8 cellular contexts compared by ENCODE assay signal in genomic region chr5:132419517-132420468, GRCh38. TPM values are rescaled to one million over a fixed set of nuclear protein-coding genes. Genes with fewer than 3 reads are reported as not detected.
DNase-seq lines count a peak whose midpoint lies in the region; ATAC-seq and TF ChIP-seq lines count a peak whose summit lies in the region.

No MANE protein-coding gene starts in this region.

- no peaks in the 10 kb centered on the region for H3K9me3 Mint-ChIP-seq in T-cell

- TF ChIP-seq CTCF in AG04450 (IDR thresholded peaks at IDR 0.05; ENCODE audit: low read depth, low read length): peak; percentile 88
- TF ChIP-seq CTCF in ascending aorta (IDR thresholded peaks at IDR 0.05): peak; percentile 80 to 82 (median 80)

- H3K4me1 ChIP-seq in ascending aorta (peaks cover 19 to 68% of the 10 kb centered on the region in 2 donors), rectal smooth muscle tissue (ENCODE audit: control insufficient read depth, insufficient read depth, low read length) (peaks cover 51% of the 10 kb centered on the region)

- peaks cover 39% of the 10 kb centered on the region for H3K36me3 Mint-ChIP-seq in T-cell

- peak; percentile 55 for DNase-seq in AG04450 (ENCODE audit: low read depth, low spot score)
- peak; percentile 36 for DNase-seq in NCI-H1105 (lab: John Stamatoyannopoulos, UW)
- peak in 30 of 34 experiments; percentile 27 to 63 (median 47) for DNase-seq in T-cell
- DNase-seq in ascending aorta (ENCODE audit: low spot score in 2 of 2): peak in 1 of 2 donors; percentile 78
- peak; percentile 76 for DNase-seq in left ventricle myocardium superior

- H3K27me3 ChIP-seq in AG04450 (ENCODE audit: control insufficient read depth, insufficient read depth, low read length) (no peaks in the 10 kb centered on the region), ascending aorta (no peaks in the 10 kb centered on the region), rectal smooth muscle tissue (ENCODE audit: control insufficient read depth, insufficient read depth, low read length) (no peaks in the 10 kb centered on the region)

- H3K9me3 ChIP-seq in AG04450 (ENCODE audit: control insufficient read depth, insufficient read depth, low read length) (no peaks in the 10 kb centered on the region), ascending aorta (no peaks in the 10 kb centered on the region)

- peak overlapping the region; percentile 98 to 100 for H3K27ac Mint-ChIP-seq in T-cell

- intact Hi-C loops in ascending aorta (cut with DNase I): loop anchor here (1.0 to 5.0 kb wide), 2 partner anchors 32 to 71 kb away; partner anchors contain the start of gene IRF1
- intact Hi-C loops in left ventricle myocardium superior (cut with micrococcal nuclease): loop anchor here (10.0 kb wide), 1 partner anchor 75 kb away; the partner anchor contains the start of gene IRF1

- POLR2A ChIA-PET in AG04450 (lab: Yijun Ruan, JAX) (interaction anchor here (1.7 kb wide), 1 partner anchor 71 kb away, joined by 5 read pairs; the partner anchor contains the start of gene IRF1), T-cell (lab: Charles Lee) (interaction anchor here (0.6 to 1.7 kb wide), 10 partner anchors 15 to 454 kb away, joined by 3 to 10 read pairs (median 4); partner anchors contain the start of gene IRF1 (in 1 of the 2))

- no peak overlapping the region for H3K9ac ChIP-seq in rectal smooth muscle tissue (ENCODE audit: low read length)

- peak; percentile 30 for ATAC-seq in GM18517 (IDR thresholded peaks at IDR 0.05; ENCODE audit: unreplicated experiment)
- ATAC-seq in T-cell (replicated peaks in 1 of 4): peak; percentile 65 to 72 (median 67)
- ATAC-seq in left ventricle myocardium superior: peak; percentile 58
- ATAC-seq in HG02588 (IDR thresholded peaks at IDR 0.05; ENCODE audit: unreplicated experiment): no peak

- H3K27me3 Mint-ChIP-seq in T-cell: no peaks in the 10 kb centered on the region

- H3K4me3 ChIP-seq in AG04450 (ENCODE audit: low read depth, low read length) (no peak overlapping the region), ascending aorta (no peak overlapping the region), rectal smooth muscle tissue (ENCODE audit: low read length) (peak overlapping the region; percentile 32)

- H3K4me1 Mint-ChIP-seq in T-cell: peaks cover 97 to 98% (median 98%) of the 10 kb centered on the region in 3 donors

- no peak overlapping the region for H3K27ac ChIP-seq in AG04450 (ENCODE audit: low read depth, low read length)
- peak overlapping the region; percentile 75 to 76 for H3K27ac ChIP-seq in ascending aorta
- H3K27ac ChIP-seq in rectal smooth muscle tissue (ENCODE audit: low read depth, low read length): peak overlapping the region; percentile 64

- H3K36me3 ChIP-seq in ascending aorta (peaks cover 0 to 9% of the 10 kb centered on the region in 2 donors), rectal smooth muscle tissue (ENCODE audit: control insufficient read depth, insufficient read depth, low read length) (peaks cover 13% of the 10 kb centered on the region)

- H3K4me3 Mint-ChIP-seq in T-cell: peak overlapping the region; percentile 71 to 75 (median 74)

- CTCF ChIA-PET in AG04450 (lab: Charles Lee) (interaction anchor here (1.0 to 2.8 kb wide), 10 partner anchors 9 to 87 kb away, joined by 3 to 15 read pairs (median 4); no protein-coding TSS in a partner anchor), T-cell (lab: Charles Lee) (interaction anchor here (0.5 to 1.7 kb wide), 19 partner anchors 8 to 1149 kb away, joined by 3 to 11 read pairs (median 5); partner anchors contain the start of gene IRF1 (in 1 of the 2))

RNA-seq across cellular contexts. Expression of gene SLC22A5, which starts 50.3 kb away (rescaled TPM):
- 6.9 TPM in 2 replicates for polyA plus RNA-seq in AG04450 (2011; rRNA removed)
- 9.6 and 13.4 TPM in 2 replicates for polyA minus RNA-seq in AG04450 (2011; rRNA and poly(A)+ RNA removed)
- total RNA-seq in T-cell (10 to 100 TPM in 2 of 5 donors, 1 to 10 TPM in 3; 4.8 to 14.0 (median 7.6) TPM), ascending aorta (11.9 TPM), left ventricle myocardium superior (26.6 TPM)
